Comparison of ENCODE assay signal across 14 cellular contexts in the genomic region with DNA sequence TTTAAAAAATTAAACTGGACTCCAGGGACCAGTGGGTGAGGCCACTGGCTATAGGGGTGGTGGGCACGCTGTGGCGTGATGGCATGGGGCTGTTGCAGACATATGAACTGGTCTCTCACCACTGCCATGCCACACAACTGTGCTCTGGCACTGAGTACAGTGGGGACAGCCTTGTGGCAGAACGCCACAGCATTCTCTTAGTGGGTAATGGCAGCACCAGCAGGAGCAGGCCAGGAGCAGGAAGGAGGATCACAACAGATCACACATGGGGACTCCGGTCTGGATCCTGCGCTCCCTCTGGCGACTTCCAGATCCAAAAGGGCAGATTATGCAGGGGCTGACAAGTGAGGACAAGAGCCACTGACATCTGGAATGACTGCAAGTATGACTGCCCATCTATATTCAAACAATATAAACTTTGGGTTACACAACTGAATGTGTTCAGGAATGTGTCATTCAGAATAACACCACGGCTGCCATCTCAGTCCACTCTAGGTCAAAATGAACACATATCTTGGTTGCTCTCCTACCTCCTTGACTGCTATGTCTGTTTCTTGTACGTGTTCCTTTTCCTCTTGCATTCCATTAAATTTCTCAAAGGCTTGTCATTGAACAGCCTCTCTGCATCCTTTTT.
DNase-seq lines count a peak whose midpoint lies in the region; ATAC-seq, FAIRE-seq and TF ChIP-seq lines count a peak whose summit lies in the region.
"Had no signal": no experiment of that assay in that cellular context is flagged by ENCODE, and none has a peak within 500 bp of the region (broad histone marks: within the 10 kb centered on the region; RNA-seq: fewer than 3 reads in every experiment).

No MANE protein-coding gene starts in this region.

- H3K36me3 Mint-ChIP-seq in stimulated activated memory B cell treated with anti-CD40 and anti-IgM and Interleukin-4, amounts not matched to agents 10 μg/mL and 1 μg/mL and 100 μg/mL, for 72 hours: peaks cover 27% of the 10 kb centered on the region
- H3K36me3 Mint-ChIP-seq in MCF 10A (ENCODE audit: insufficient read depth, unreplicated experiment): peaks cover 19% of the 10 kb centered on the region

- H3K4me1 Mint-ChIP-seq in stimulated activated memory B cell treated with anti-CD40 and anti-IgM and Interleukin-4, amounts not matched to agents 10 μg/mL and 1 μg/mL and 100 μg/mL, for 72 hours: peaks cover 57% of the 10 kb centered on the region
- H3K4me1 Mint-ChIP-seq in MCF 10A (ENCODE audit: insufficient read depth, unreplicated experiment): peaks cover 32% of the 10 kb centered on the region

- ATAC-seq in heart right ventricle: peak in 6 of 8 donors; percentile 52 to 82 (median 64)
- no peak for ATAC-seq in stimulated activated memory B cell treated with anti-CD40 and anti-IgM and Interleukin-4, amounts not matched to agents 10 μg/mL and 1 μg/mL and 100 μg/mL, for 72 hours

- no peak overlapping the region for H3K27ac Mint-ChIP-seq in stimulated activated memory B cell treated with anti-CD40 and anti-IgM and Interleukin-4, amounts not matched to agents 10 μg/mL and 1 μg/mL and 100 μg/mL, for 72 hours
- H3K27ac Mint-ChIP-seq in MCF 10A (ENCODE audit: low read depth, unreplicated experiment): no peak overlapping the region

- DNase-seq in heart right ventricle (no peak), right atrium auricular region (ENCODE audit: low spot score) (no peak), bronchial epithelial cell (ENCODE audit: low read depth) (peak; percentile 39), hepatic stellate cell (ENCODE audit: low spot score) (peak; percentile 11), substantia nigra (lab: John Stamatoyannopoulos, UW) (no peak), NCI-H748 (lab: John Stamatoyannopoulos, UW; ENCODE audit: unreplicated experiment) (no peak), MCF 10A (ENCODE audit: unreplicated experiment) (no peak)
- DNase-seq: DMS 273 treated with DMSO at 0.1 percent for 48 hours; H7; NCI-H187; NCI-H69; NK-92 treated with Interleukin-12 subunit alpha and Interleukin-12 subunit beta, amount 100 ng/mL, for 24 hours had no signal

- H3K27ac ChIP-seq in heart right ventricle: no peak overlapping the region
- no peak overlapping the region for H3K27ac ChIP-seq in right atrium auricular region
- peak overlapping the region; percentile 18 for H3K27ac ChIP-seq in substantia nigra (ENCODE audit: low read depth, low read length, poor library complexity, severe bottlenecking)
- H3K27ac ChIP-seq: C4-2B had no signal

- no TSS peak for BruUV-seq in MCF 10A (replicated peaks; lab: Mats Ljungman, UMichigan)

- H3K4me3 Mint-ChIP-seq in stimulated activated memory B cell treated with anti-CD40 and anti-IgM and Interleukin-4, amounts not matched to agents 10 μg/mL and 1 μg/mL and 100 μg/mL, for 72 hours: no peak overlapping the region
- no peak overlapping the region for H3K4me3 Mint-ChIP-seq in MCF 10A (ENCODE audit: unreplicated experiment)

- no peak overlapping the region for H3K4me3 ChIP-seq in heart right ventricle
- H3K4me3 ChIP-seq in right atrium auricular region: no peak overlapping the region
- H3K4me3 ChIP-seq in bronchial epithelial cell (ENCODE audit: low read depth, low read length): no peak overlapping the region

- H3K36me3 ChIP-seq in heart right ventricle: no peaks in the 10 kb centered on the region
- H3K36me3 ChIP-seq in right atrium auricular region: no peaks in the 10 kb centered on the region
- H3K36me3 ChIP-seq in bronchial epithelial cell (ENCODE audit: control insufficient read depth, insufficient read depth, low read length): no peaks in the 10 kb centered on the region

- POLR2A ChIA-PET in MCF 10A (lab: Yijun Ruan, JAX): no interaction called here

- H3K27me3 ChIP-seq in heart right ventricle (no peaks in the 10 kb centered on the region), right atrium auricular region (no peaks in the 10 kb centered on the region), bronchial epithelial cell (ENCODE audit: control insufficient read depth, insufficient read depth, low read length) (no peaks in the 10 kb centered on the region)

- no peaks in the 10 kb centered on the region for H3K27me3 Mint-ChIP-seq in stimulated activated memory B cell treated with anti-CD40 and anti-IgM and Interleukin-4, amounts not matched to agents 10 μg/mL and 1 μg/mL and 100 μg/mL, for 72 hours
- H3K27me3 Mint-ChIP-seq in MCF 10A (ENCODE audit: insufficient read depth, unreplicated experiment): no peaks in the 10 kb centered on the region

- no peak for TF ChIP-seq CTCF in heart right ventricle (IDR thresholded peaks at IDR 0.05)
- TF ChIP-seq CTCF in right atrium auricular region (IDR thresholded peaks at IDR 0.05): no peak
- no peak for TF ChIP-seq CTCF in bronchial epithelial cell (IDR thresholded peaks at IDR 0.05; ENCODE audit: insufficient read depth, low read length, severe bottlenecking)
- TF ChIP-seq CTCF in MCF 10A (IDR thresholded peaks at IDR 0.05; ENCODE audit: unreplicated experiment): no peak

- FAIRE-seq in bronchial epithelial cell (lab: Jason Lieb, UNC): no peak

- H3K9me3 ChIP-seq in heart right ventricle (no peaks in the 10 kb centered on the region), right atrium auricular region (no peaks in the 10 kb centered on the region)

- H3K4me1 ChIP-seq in heart right ventricle (peaks cover 0 to 10% (median 0%) of the 10 kb centered on the region in 9 donors), right atrium auricular region (no peaks in the 10 kb centered on the region)

- WGBS in heart right ventricle, 2 donors: 89 to 92% methylated on average over 8 of the region's 8 CpGs

- H3K9me3 Mint-ChIP-seq in stimulated activated memory B cell treated with anti-CD40 and anti-IgM and Interleukin-4, amounts not matched to agents 10 μg/mL and 1 μg/mL and 100 μg/mL, for 72 hours: no peaks in the 10 kb centered on the region
- H3K9me3 Mint-ChIP-seq in MCF 10A (ENCODE audit: unreplicated experiment): no peaks in the 10 kb centered on the region

- intact Hi-C loops in heart right ventricle (cut with DNase I): loop anchor here in 1 of 10 donors (10.0 kb wide), 1 partner anchor 135 kb away; no protein-coding TSS in a partner anchor
- intact Hi-C loops in MCF 10A (cut with micrococcal nuclease): no loop called here

- CTCF ChIA-PET in MCF 10A (lab: Yijun Ruan, JAX): interaction anchor here (0.7 kb wide), 1 partner anchor 9 kb away, joined by 3 read pairs; no protein-coding TSS in a partner anchor

Comparison
In these comparisons a context has a peak if more than half of its experiments do, and no peak if none do; other contexts are left out.
1. DNase-seq: peak in bronchial epithelial cell (single experiment) and hepatic stellate cell (single experiment); none in heart right ventricle (0 of 2), right atrium auricular region (single experiment), substantia nigra (0 of 49), NCI-H748 (single experiment) and MCF 10A (single experiment).